ENCODE assay signal across 8 cellular contexts in the genomic region with DNA sequence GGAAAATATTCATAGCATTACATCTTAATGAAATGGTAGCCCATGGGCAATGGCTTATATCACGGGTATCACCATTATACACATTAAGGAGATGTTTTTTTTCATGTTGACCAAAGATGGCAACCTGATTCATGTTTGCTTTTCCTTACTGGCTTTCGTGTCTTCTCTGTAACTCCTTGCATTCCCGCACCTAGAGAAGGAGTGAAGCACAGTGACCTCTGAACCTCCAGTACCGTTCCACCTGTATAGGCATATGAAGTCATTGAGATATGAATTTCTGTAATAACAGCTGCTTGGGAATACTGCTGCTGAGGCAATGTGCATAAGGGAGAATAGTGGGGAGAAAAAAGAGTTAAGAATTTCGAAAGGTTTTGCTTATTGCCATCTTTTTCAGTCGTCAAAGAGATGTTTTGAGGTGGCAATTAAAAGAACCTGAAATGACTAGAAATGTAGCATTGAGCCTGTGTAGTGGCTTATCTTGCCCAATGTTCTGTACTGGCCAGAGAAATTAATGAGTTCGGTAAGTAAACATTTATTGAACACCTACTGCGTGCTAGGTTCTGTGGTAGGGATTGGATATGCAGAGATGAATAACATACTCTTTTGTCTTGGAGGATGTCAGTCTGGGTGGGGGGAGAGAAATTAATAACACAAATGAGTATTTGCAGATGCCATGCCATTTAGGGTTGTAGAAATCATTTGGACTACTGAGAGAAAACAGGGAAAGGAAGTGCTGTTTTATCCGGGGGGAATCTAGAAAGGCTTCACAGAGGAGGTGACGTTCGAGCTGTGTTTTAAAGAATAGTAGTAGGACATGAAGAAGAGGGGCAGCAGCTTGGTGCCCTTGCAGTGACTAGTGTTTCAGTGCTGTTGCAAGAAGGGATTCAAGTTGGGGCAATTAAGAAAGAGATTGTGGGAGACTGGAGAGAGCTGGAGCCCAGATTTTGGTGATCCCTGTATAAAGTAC. TPM values are rescaled to one million over a fixed set of nuclear protein-coding genes. Genes with fewer than 3 reads are reported as not detected.
DNase-seq lines count a peak whose midpoint lies in the region; ATAC-seq and TF ChIP-seq lines count a peak whose summit lies in the region.

No MANE protein-coding gene starts in this region.

- H3K4me3 ChIP-seq in HFF-Myc (replicated peaks; ENCODE audit: low read depth, low read length) (peak overlapping the region; percentile 64), fibroblast of the aortic adventitia (ENCODE audit: low read depth, low read length) (peak overlapping the region; percentile 99), skin epidermis (peak overlapping the region; percentile 64 to 91 (median 86))

- TF ChIP-seq CTCF in HFF-Myc (IDR thresholded peaks at IDR 0.05; ENCODE audit: low read depth, low read length, missing control alignments), result no peak
- no peak for TF ChIP-seq CTCF in fibroblast of the aortic adventitia (IDR thresholded peaks at IDR 0.05; ENCODE audit: insufficient read depth, low read length)
- no peak for TF ChIP-seq CTCF in GM10248 (IDR thresholded peaks at IDR 0.05; ENCODE audit: control extremely low read depth, extremely low read depth, low read depth, missing control alignments)

- ATAC-seq in T-cell (replicated peaks in 1 of 4), result no peak

- H3K27ac Mint-ChIP-seq in T-cell, result peak overlapping the region; percentile 63 to 94

- POLR2A ChIA-PET in T-cell (lab: Charles Lee) (no interaction called here), GM10248 (lab: Yijun Ruan, JAX) (no interaction called here)

- H3K27ac ChIP-seq in skin epidermis, result peak overlapping the region in 16 of 21 experiments; percentile 3 to 100 (median 96)

- in situ Hi-C loops in ACHN (cut with HindIII; ENCODE audit: low pct_ligation_motif_present, low pct_unique_long_range_greater_than_20kb, low sequenced_read_pairs), result no loop called here

- CTCF ChIA-PET in T-cell (lab: Charles Lee), result interaction anchor here (0.6 to 1.4 kb wide), 9 partner anchors 12 to 413 kb away, joined by 3 to 4 read pairs (median 3); no protein-coding TSS in a partner anchor
- CTCF ChIA-PET in GM10248 (lab: Yijun Ruan, JAX), result interaction anchor here (0.9 to 5.0 kb wide), 7 partner anchors 9 to 27 kb away, joined by 3 to 29 read pairs (median 7); no protein-coding TSS in a partner anchor

- H3K27me3 Mint-ChIP-seq in T-cell, result no peaks in the 10 kb centered on the region

- DNase-seq in HFF-Myc (ENCODE audit: extremely low read depth, low read depth) (no peak), T-cell (no peak), fibroblast of the aortic adventitia (ENCODE audit: low read depth) (no peak), ACHN (no peak), GM10248 (ENCODE audit: extremely low spot score) (no peak), epidermal melanocyte (ENCODE audit: insufficient read length, low spot score) (no peak), NCI-H2029 (lab: John Stamatoyannopoulos, UW) (no peak)

- H3K9me3 Mint-ChIP-seq in T-cell, result no peaks in the 10 kb centered on the region

- peaks cover 61 to 74% (median 70%) of the 10 kb centered on the region in 3 donors for H3K4me1 Mint-ChIP-seq in T-cell

- H3K4me3 Mint-ChIP-seq in T-cell, result peak overlapping the region; percentile 94 to 97 (median 95)

- H3K36me3 Mint-ChIP-seq in T-cell, result peaks cover 12% of the 10 kb centered on the region

RNA-seq across cellular contexts. Expression of gene FEM1B, which starts 2.5 kb away (rescaled TPM):
- total RNA-seq in T-cell, result 10 to 100 TPM; 36.9 to 75.8 (median 55.3) TPM
- 42.4 and 45.5 TPM in 2 replicates for total RNA-seq in fibroblast of the aortic adventitia (ENCODE audit: low replicate concordance)

RNA-seq across cellular contexts. Expression of gene CLN6, which starts 50.5 kb away (rescaled TPM):
- 10 to 100 TPM; 15.4 to 24.0 (median 17.9) TPM for total RNA-seq in T-cell
- 8.9 and 25.9 TPM in 2 replicates for total RNA-seq in fibroblast of the aortic adventitia (ENCODE audit: low replicate concordance)
